ENCODE assay signal across 20 cellular contexts in the genomic region with DNA sequence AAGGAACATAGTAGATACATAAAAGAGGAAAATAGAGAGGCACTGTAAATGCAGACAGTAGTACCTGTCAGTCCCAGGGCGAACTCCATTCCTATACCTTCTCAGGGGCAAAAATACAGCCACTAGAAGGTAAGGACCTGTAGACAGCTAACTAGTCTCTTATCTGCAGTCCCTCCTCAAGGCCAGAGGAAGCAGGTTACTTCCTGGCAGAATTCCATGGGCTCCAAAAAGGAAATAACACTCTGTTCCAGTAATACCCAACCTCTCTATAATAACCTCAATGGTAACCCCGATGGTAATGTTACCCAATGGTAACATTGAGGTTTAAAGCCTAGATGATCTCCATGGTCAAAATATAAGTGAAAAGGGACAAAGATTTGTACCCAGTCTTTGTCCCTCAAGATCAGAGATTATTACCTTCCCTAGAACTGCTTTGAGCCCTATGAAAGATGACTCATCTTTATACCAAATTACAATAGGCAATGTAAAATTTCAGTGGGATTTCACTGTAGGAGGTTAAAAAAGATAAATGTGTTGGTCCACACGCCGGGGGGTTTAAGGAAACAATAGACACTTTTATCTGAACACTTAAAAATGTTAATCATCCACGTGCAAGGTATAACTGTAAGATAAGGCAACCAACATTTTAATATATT.
DNase-seq lines count a peak whose midpoint lies in the region; TF ChIP-seq lines count a peak whose summit lies in the region.
"Had no signal": no experiment of that assay in that cellular context is flagged by ENCODE, and none has a peak within 500 bp of the region (broad histone marks: within the 10 kb centered on the region; RNA-seq: fewer than 3 reads in every experiment).

No MANE protein-coding gene starts in this region.

- TF ChIP-seq POLR2A in vagina (IDR thresholded peaks at IDR 0.05) = no peak

- H3K9me3 ChIP-seq in neuronal stem cell (replicated peaks in 1 of 2; ENCODE audit: control insufficient read depth in 2 of 2, insufficient read depth in 1 of 2, low read depth in 1 of 2, low read length in 2 of 2) = no peaks in the 10 kb centered on the region
- no peaks in the 10 kb centered on the region for H3K9me3 ChIP-seq in vagina

- no peaks in the 10 kb centered on the region for H3K36me3 ChIP-seq in neuronal stem cell (replicated peaks in 1 of 2; ENCODE audit: control insufficient read depth in 2 of 2, insufficient read depth in 2 of 2, low read length in 2 of 2)
- no peaks in the 10 kb centered on the region for H3K36me3 ChIP-seq in vagina

- no peak overlapping the region for H2BK120ac ChIP-seq in neuronal stem cell (ENCODE audit: low read depth, low read length)

- intact Hi-C loops in vagina (cut with DNase I) = no loop called here

- H3K18ac ChIP-seq in neuronal stem cell (ENCODE audit: low read length) = no peak overlapping the region

- peak; percentile 17 for DNase-seq in HT1080 (ENCODE audit: low read depth)
- DNase-seq in NCI-H69 (lab: John Stamatoyannopoulos, UW) = peak; percentile 74
- peak; percentile 16 for DNase-seq in fibroblast of pulmonary artery (ENCODE audit: low read depth)
- no peak for DNase-seq in neuronal stem cell (ENCODE audit: low spot score)
- no peak for DNase-seq in vagina (ENCODE audit: extremely low spot score in 2 of 2)
- no peak for DNase-seq in NCI-H2171 (lab: John Stamatoyannopoulos, UW)
- DNase-seq in ureter (ENCODE audit: low spot score) = no peak
- DNase-seq in activated CD4-positive, alpha-beta T cell treated with anti-CD3 and anti-CD28 coated beads, Interleukin-2, amount 50 U/mL, for 48 hours = no peak
- DNase-seq: CD4-positive, CD25-positive, alpha-beta regulatory T cell; DND-41; GDM1; MM.1S; NCI-H1092 treated with DMSO at 0.1 percent for 48 hours; NCI-H1694 treated with DMSO at 0.1 percent for 48 hours; NCI-H2107; NCI-H226; NCI-H526 treated with DMSO at 0.1 percent for 48 hours; RPMI8226 had no signal

- no peak overlapping the region for H3K14ac ChIP-seq in neuronal stem cell (ENCODE audit: low read length)

- no peak overlapping the region for H2BK15ac ChIP-seq in neuronal stem cell (ENCODE audit: low read length)

- no peak overlapping the region for H3K23ac ChIP-seq in neuronal stem cell (ENCODE audit: low read depth, low read length, poor library complexity)

- H3K27ac ChIP-seq in neuronal stem cell (replicated peaks; ENCODE audit: low read length) (peak overlapping the region; percentile 40), vagina (no peak overlapping the region)

- H3K9ac ChIP-seq in neuronal stem cell (ENCODE audit: low read depth, low read length, poor library complexity) = no peak overlapping the region

- no peak overlapping the region for H3K4me2 ChIP-seq in neuronal stem cell (ENCODE audit: insufficient read depth, low read length, poor library complexity, severe bottlenecking)
- H3K4me2 ChIP-seq: GM23338 had no signal

- H3K4me1 ChIP-seq in neuronal stem cell (ENCODE audit: control insufficient read depth in 2 of 2, insufficient read depth in 1 of 2, low read depth in 1 of 2, low read length in 2 of 2) = peaks cover 4 to 8% of the 10 kb centered on the region in 2 donors
- H3K4me1 ChIP-seq in vagina = no peaks in the 10 kb centered on the region

- WGBS in neuronal stem cell (ENCODE audit: extremely low coverage in 2 of 2, insufficient read length in 2 of 2, insufficient replicate concordance in 1 of 2), 2 donors = no CpG with 5 or more reads among the region's 5 CpGs

- no peak overlapping the region for H4K8ac ChIP-seq in neuronal stem cell (ENCODE audit: low read depth, low read length)

- no peak overlapping the region for H2AK5ac ChIP-seq in neuronal stem cell (ENCODE audit: low read depth, low read length)

- H2AFZ ChIP-seq in neuronal stem cell (ENCODE audit: low read length) = no peak overlapping the region
- H2AFZ ChIP-seq: GM23338 had no signal

- no peak for TF ChIP-seq CTCF in fibroblast of pulmonary artery (IDR thresholded peaks at IDR 0.05; ENCODE audit: low read length, missing control alignments)
- no peak for TF ChIP-seq CTCF in vagina (IDR thresholded peaks at IDR 0.05)

- H2BK5ac ChIP-seq in neuronal stem cell (ENCODE audit: low read length) = no peak overlapping the region

- H3K27me3 ChIP-seq in neuronal stem cell (ENCODE audit: control insufficient read depth in 3 of 3, insufficient read depth in 3 of 3, low read depth in 1 of 3, low read length in 3 of 3) = peaks cover 0 to 1% (median 0%) of the 10 kb centered on the region in 3 experiments
- H3K27me3 ChIP-seq in vagina = no peaks in the 10 kb centered on the region

- H4K91ac ChIP-seq in neuronal stem cell (ENCODE audit: low read depth, low read length, poor library complexity) = no peak overlapping the region

- no peak overlapping the region for H3K4ac ChIP-seq in neuronal stem cell (ENCODE audit: low read length)

- H3K4me3 ChIP-seq in fibroblast of pulmonary artery (replicated peaks; ENCODE audit: low read depth, low read length) (no peak overlapping the region), neuronal stem cell (ENCODE audit: low read length in 2 of 2) (no peak overlapping the region), vagina (no peak overlapping the region)
- H3K4me3 ChIP-seq: GM12878, GM23338 had no signal

- H2BK12ac ChIP-seq in neuronal stem cell (ENCODE audit: low read length) = no peak overlapping the region

- peaks cover 2% of the 10 kb centered on the region for H3K79me1 ChIP-seq in neuronal stem cell (ENCODE audit: low read depth, low read length)

Comparison
In these comparisons a context has a peak if more than half of its experiments do, and no peak if none do; other contexts are left out.
1. DNase-seq: peak in HT1080 (single experiment), NCI-H69 (single experiment) and fibroblast of pulmonary artery (single experiment); none in neuronal stem cell (single experiment), vagina (0 of 2), NCI-H2171 (single experiment), ureter (single experiment) and activated CD4-positive, alpha-beta T cell treated with anti-CD3 and anti-CD28 coated beads, Interleukin-2, amount 50 U/mL, for 48 hours (0 of 2).